16 cellular contexts compared by ENCODE assay signal in the genomic region with DNA sequence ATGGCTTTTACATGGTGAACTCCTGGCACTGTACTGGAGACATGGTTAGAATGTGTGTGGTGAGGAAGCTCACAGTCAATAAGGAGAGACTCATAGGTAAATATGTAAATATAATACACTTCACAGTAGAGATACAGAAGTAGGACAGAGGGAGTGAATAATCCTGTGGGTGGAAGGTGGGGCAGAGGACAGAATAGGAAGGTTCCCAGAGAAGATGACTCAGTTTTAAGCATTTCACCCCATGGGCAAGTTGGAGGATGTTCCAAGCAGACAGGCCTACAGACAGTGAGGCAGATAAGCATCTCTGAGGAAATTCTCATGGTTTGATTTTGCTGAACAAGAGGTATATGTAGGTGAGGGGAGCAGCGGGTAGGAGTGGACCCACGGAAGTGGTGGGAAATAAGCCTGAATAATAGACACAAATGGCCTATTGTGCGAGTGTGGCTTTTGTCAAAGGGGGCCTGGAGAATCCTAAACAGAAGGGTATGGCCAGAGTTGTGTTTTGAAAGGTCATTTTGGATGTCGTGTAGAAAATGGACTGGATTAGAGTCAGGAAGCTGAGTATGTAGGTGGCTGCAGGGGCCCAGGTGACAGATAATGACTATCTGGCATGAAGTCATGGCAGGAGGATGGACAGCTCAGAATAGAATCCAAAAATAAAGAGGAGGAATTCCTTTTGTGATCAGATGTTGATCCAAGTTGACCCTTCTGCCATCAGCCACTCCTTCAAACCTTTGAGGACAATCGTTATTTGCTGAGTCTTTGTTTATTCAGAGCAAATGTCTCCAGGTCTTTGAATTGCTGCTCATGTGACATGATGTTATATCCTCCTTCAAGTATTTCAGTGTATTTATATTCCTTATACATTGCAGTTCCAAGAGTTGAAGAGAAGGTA.
A peak's percentile ranks its signal among the peaks of the same experiment; 100 is the strongest.
DNase-seq lines count a peak whose midpoint lies in the region; ATAC-seq, FAIRE-seq and TF ChIP-seq lines count a peak whose summit lies in the region.
"Had no signal": no experiment of that assay in that cellular context is flagged by ENCODE, and none has a peak within 500 bp of the region (broad histone marks: within the 10 kb centered on the region; RNA-seq: fewer than 3 reads in every experiment).

No MANE protein-coding gene starts in this region.

- ATAC-seq in natural killer cell treated with Interleukin-12 subunit alpha and Interleukin-12 subunit beta and Interleukin-15 and Interleukin-18, amount 100 ng/mL, for 72 hours: no peak
- ATAC-seq in GM21526 (IDR thresholded peaks at IDR 0.05; ENCODE audit: low FRiP score, unreplicated experiment): no peak
- ATAC-seq: gastrocnemius medialis had no signal

- peak; percentile 53 for DNase-seq in EH (ENCODE audit: low read depth)
- DNase-seq in NCI-H2029 treated with DMSO at 0.1 percent for 48 hours (lab: John Stamatoyannopoulos, UW): peak; percentile 41
- DNase-seq in endothelial cell of umbilical vein (ENCODE audit: low read depth, low spot score): no peak
- peak; percentile 24 for DNase-seq in skeletal muscle cell (ENCODE audit: low read depth)
- no peak for DNase-seq in natural killer cell treated with Interleukin-12 subunit alpha and Interleukin-12 subunit beta and Interleukin-15 and Interleukin-18, amount 100 ng/mL, for 72 hours (ENCODE audit: low spot score)
- DNase-seq in NCI-H82 treated with DMSO at 0.1 percent for 48 hours (lab: John Stamatoyannopoulos, UW; ENCODE audit: unreplicated experiment): no peak
- no peak for DNase-seq in NCI-H1092 (lab: John Stamatoyannopoulos, UW)
- DNase-seq: activated CD4-positive, CD25-positive, alpha-beta regulatory T cell treated with anti-CD3 and anti-CD28 coated beads, Interleukin-2, amount 50 U/mL, for 72 hours; activated T-cell treated with anti-CD3 and anti-CD28 coated beads for 4 hours; amygdala; dorsolateral prefrontal cortex; gastrocnemius medialis; NCI-H1930; stimulated activated CD4-positive, alpha-beta T cell treated with anti-CD3 and anti-CD28 coated beads, Interleukin-4, amount 100 ng/mL, for 4 hours; stimulated activated naive CD4-positive, alpha-beta T cell treated with Interleukin-2 at 50 U/mL for 16 hours had no signal

- H3K27ac ChIP-seq in endothelial cell of umbilical vein (ENCODE audit: insufficient read depth, low read depth, low read length): no peak overlapping the region
- H3K27ac ChIP-seq: dorsolateral prefrontal cortex, gastrocnemius medialis had no signal

- CTCF ChIA-PET in endothelial cell of umbilical vein (lab: Charles Lee): no interaction called here

- no peaks in the 10 kb centered on the region for H3K9me1 ChIP-seq in endothelial cell of umbilical vein (replicated peaks; ENCODE audit: control insufficient read depth, extremely low read depth, insufficient read depth, low read length)

- no peak for TF ChIP-seq POLR2A in endothelial cell of umbilical vein (IDR thresholded peaks at IDR 0.05; ENCODE audit: low read depth, low read length)

- no peaks in the 10 kb centered on the region for H3K4me1 Mint-ChIP-seq in natural killer cell treated with Interleukin-12 subunit alpha and Interleukin-12 subunit beta and Interleukin-15 and Interleukin-18, amount 100 ng/mL, for 72 hours (ENCODE audit: low read depth in 2 of 2)

- H3K27ac Mint-ChIP-seq in natural killer cell treated with Interleukin-12 subunit alpha and Interleukin-12 subunit beta and Interleukin-15 and Interleukin-18, amount 100 ng/mL, for 72 hours: no peak overlapping the region

- no peak for TF ChIP-seq CTCF in endothelial cell of umbilical vein (IDR thresholded peaks at IDR 0.05; ENCODE audit: extremely low read depth in 1 of 2, insufficient read depth in 1 of 2, low read depth in 1 of 2, low read length in 2 of 2)

- H3K4me3 Mint-ChIP-seq in natural killer cell treated with Interleukin-12 subunit alpha and Interleukin-12 subunit beta and Interleukin-15 and Interleukin-18, amount 100 ng/mL, for 72 hours: no peak overlapping the region

- H3K4me3 ChIP-seq in endothelial cell of umbilical vein (replicated peaks in 1 of 3; ENCODE audit: insufficient read depth in 1 of 3, low read depth in 1 of 3, low read length in 3 of 3): no peak overlapping the region
- no peak overlapping the region for H3K4me3 ChIP-seq in skeletal muscle cell (ENCODE audit: low read depth, low read length)
- H3K4me3 ChIP-seq: dorsolateral prefrontal cortex, gastrocnemius medialis had no signal

- H3K4me1 ChIP-seq in endothelial cell of umbilical vein (ENCODE audit: control insufficient read depth, extremely low read depth, insufficient read depth, low read length): peaks cover 37% of the 10 kb centered on the region

- H4K20me1 ChIP-seq in endothelial cell of umbilical vein (replicated peaks; ENCODE audit: control insufficient read depth, extremely low read depth, insufficient read depth, low read length): no peaks in the 10 kb centered on the region

- H3K9ac ChIP-seq in endothelial cell of umbilical vein (replicated peaks; ENCODE audit: extremely low read depth, insufficient read depth, low read length): no peak overlapping the region

- H3K36me3 Mint-ChIP-seq in natural killer cell treated with Interleukin-12 subunit alpha and Interleukin-12 subunit beta and Interleukin-15 and Interleukin-18, amount 100 ng/mL, for 72 hours: no peaks in the 10 kb centered on the region

- dilution Hi-C loops in endothelial cell of umbilical vein (cut with MboI; ENCODE audit: extremely low pct_ligation_motif_present, low sequenced_read_pairs): no loop called here

- POLR2A ChIA-PET in endothelial cell of umbilical vein (lab: Charles Lee): no interaction called here

- H3K36me3 ChIP-seq in endothelial cell of umbilical vein (ENCODE audit: control insufficient read depth in 2 of 2, extremely low read depth in 1 of 2, insufficient read depth in 2 of 2, low read length in 2 of 2): no peaks in the 10 kb centered on the region
- H3K36me3 ChIP-seq: gastrocnemius medialis had no signal

- H3K9me3 Mint-ChIP-seq in natural killer cell treated with Interleukin-12 subunit alpha and Interleukin-12 subunit beta and Interleukin-15 and Interleukin-18, amount 100 ng/mL, for 72 hours: peaks cover 8% of the 10 kb centered on the region

- no peak overlapping the region for H3K4me2 ChIP-seq in endothelial cell of umbilical vein (ENCODE audit: insufficient read depth, low read length)

- BruUV-seq in endothelial cell of umbilical vein (replicated peaks; lab: Mats Ljungman, UMichigan): no TSS peak

- no peak overlapping the region for H2AFZ ChIP-seq in endothelial cell of umbilical vein (ENCODE audit: low read depth, low read length)

- H3K9me3 ChIP-seq in endothelial cell of umbilical vein (replicated peaks; ENCODE audit: control insufficient read depth, insufficient read depth, low read length): no peaks in the 10 kb centered on the region
- H3K9me3 ChIP-seq: gastrocnemius medialis had no signal

- no peaks in the 10 kb centered on the region for H3K79me2 ChIP-seq in endothelial cell of umbilical vein (ENCODE audit: control insufficient read depth, insufficient read depth, low read length)

- intact Hi-C loops in endothelial cell of umbilical vein (cut with micrococcal nuclease): no loop called here

- no peaks in the 10 kb centered on the region for H3K27me3 ChIP-seq in endothelial cell of umbilical vein (ENCODE audit: control insufficient read depth in 2 of 2, insufficient read depth in 2 of 2, low read length in 2 of 2)
- H3K27me3 ChIP-seq: dorsolateral prefrontal cortex, gastrocnemius medialis had no signal

- FAIRE-seq in endothelial cell of umbilical vein (lab: Jason Lieb, UNC): no peak

- H3K27me3 Mint-ChIP-seq in natural killer cell treated with Interleukin-12 subunit alpha and Interleukin-12 subunit beta and Interleukin-15 and Interleukin-18, amount 100 ng/mL, for 72 hours: no peaks in the 10 kb centered on the region

TF ChIP-seq in endothelial cell of umbilical vein, 7 proteins besides CTCF, POLR2A, EP300 and RAD21:
- TF ChIP-seq POLR2AphosphoS5 (IDR thresholded peaks at IDR 0.05; ENCODE audit: insufficient read depth, low read depth, low read length): no peak
- TF ChIP-seq MYC (IDR thresholded peaks at IDR 0.05; ENCODE audit: low read depth, low read length): no peak
- TF ChIP-seq GATA2 (IDR thresholded peaks at IDR 0.05; ENCODE audit: insufficient read depth, insufficient read length, low read depth, low read length): peak; percentile 21

Comparison
In these comparisons a context has a peak if more than half of its experiments do, and no peak if none do; other contexts are left out.
1. DNase-seq: peak in EH (single experiment), NCI-H2029 treated with DMSO at 0.1 percent for 48 hours (single experiment) and skeletal muscle cell (single experiment); none in endothelial cell of umbilical vein (single experiment), natural killer cell treated with Interleukin-12 subunit alpha and Interleukin-12 subunit beta and Interleukin-15 and Interleukin-18, amount 100 ng/mL, for 72 hours (single experiment), NCI-H82 treated with DMSO at 0.1 percent for 48 hours (single experiment) and NCI-H1092 (single experiment).